ENCODE assay signal across 1 cellular context in genomic region chr2:159446201-159446600, GRCh38.
TF ChIP-seq lines count a peak whose summit lies in the region.

No MANE protein-coding gene starts in this region.

TF ChIP-seq in GM23338, 12 proteins besides CTCF, POLR2A, EP300 and RAD21 (continued from another document):
- no peak for TF ChIP-seq REST (IDR thresholded peaks at IDR 0.05; ENCODE audit: unreplicated experiment)
- no peak for TF ChIP-seq EZH2phosphoT487 (IDR thresholded peaks at IDR 0.05; ENCODE audit: unreplicated experiment)
- TF ChIP-seq ZNF114 (CRISPR knock-in tag; IDR thresholded peaks at IDR 0.05): no peak
- no peak for TF ChIP-seq EZH2 (IDR thresholded peaks at IDR 0.05; ENCODE audit: low read depth, unreplicated experiment)
